12 cellular contexts compared by ENCODE assay signal in the genomic region with DNA sequence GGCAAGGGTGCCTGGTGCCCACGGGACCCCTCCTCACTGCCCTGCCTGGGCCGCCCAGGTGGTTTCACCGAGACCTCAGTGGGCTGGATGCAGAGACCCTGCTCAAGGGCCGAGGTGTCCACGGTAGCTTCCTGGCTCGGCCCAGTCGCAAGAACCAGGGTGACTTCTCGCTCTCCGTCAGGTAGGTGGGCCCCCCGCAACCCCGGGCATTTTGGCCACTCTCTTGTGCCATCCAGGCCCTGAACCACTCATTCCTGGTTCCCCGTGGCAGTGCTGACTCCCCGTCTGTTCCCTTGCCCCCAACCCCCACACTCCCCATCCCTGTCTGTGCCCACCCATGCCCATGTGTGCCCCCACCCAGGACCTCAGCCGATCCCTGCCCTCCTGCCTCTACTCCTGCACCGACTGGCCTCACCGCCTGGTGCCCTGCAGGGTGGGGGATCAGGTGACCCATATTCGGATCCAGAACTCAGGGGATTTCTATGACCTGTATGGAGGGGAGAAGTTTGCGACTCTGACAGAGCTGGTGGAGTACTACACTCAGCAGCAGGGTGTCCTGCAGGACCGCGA. TPM values are rescaled to one million over a fixed set of nuclear protein-coding genes. Genes with fewer than 3 reads are reported as not detected.
DNase-seq lines count a peak whose midpoint lies in the region; ATAC-seq and TF ChIP-seq lines count a peak whose summit lies in the region.
"Had no signal": no experiment of that assay in that cellular context is flagged by ENCODE, and none has a peak within 500 bp of the region (broad histone marks: within the 10 kb centered on the region; RNA-seq: fewer than 3 reads in every experiment).

No MANE protein-coding gene starts in this region.

- peaks cover 55% of the 10 kb centered on the region for H3K36me3 Mint-ChIP-seq in activated CD8-positive, alpha-beta T cell treated with anti-CD3 and anti-CD28 coated beads, Interleukin-2, amount 10 ng/mL, durations not matched to agents 7 days and 5 days (ENCODE audit: low read depth)
- H3K36me3 Mint-ChIP-seq in immature natural killer cell (peaks cover 5 to 23% (median 14%) of the 10 kb centered on the region in 3 donors), Calu3 (ENCODE audit: insufficient read depth, unreplicated experiment) (peaks cover 31% of the 10 kb centered on the region)
- peaks cover 50% of the 10 kb centered on the region for H3K36me3 Mint-ChIP-seq in stimulated activated naive CD8-positive, alpha-beta T cell treated with anti-CD3 and anti-CD28 coated beads, Interleukin-15, Interleukin-2, amounts not matched to agents 100 ng/mL and 50 ng/mL, for 24 hours (ENCODE audit: low read depth)

- no peaks in the 10 kb centered on the region for H4K20me1 ChIP-seq in SK-N-SH (ENCODE audit: insufficient read depth)

- H2AFZ ChIP-seq in SK-N-SH (ENCODE audit: low read depth), result no peak overlapping the region
- H2AFZ ChIP-seq: parathyroid adenoma had no signal

- H3K4me3 ChIP-seq in SK-N-SH (ENCODE audit: low read depth in 2 of 2, low read length in 1 of 2), result no peak overlapping the region

- BruUV-seq in Calu3 (replicated peaks; lab: Mats Ljungman, UMichigan), result no TSS peak

- CTCF ChIA-PET in SK-N-SH (lab: Yijun Ruan, JAX), result interaction anchor here (0.8 to 1.9 kb wide), 4 partner anchors 11 to 160 kb away, joined by 3 to 7 read pairs (median 6); no protein-coding TSS in a partner anchor
- CTCF ChIA-PET in activated CD8-positive, alpha-beta T cell treated with anti-CD3 and anti-CD28 coated beads, Interleukin-2, amount 10 ng/mL, durations not matched to agents 7 days and 5 days (lab: Charles Lee), result interaction anchor here (1.0 to 18.6 kb wide), 9 partner anchors 8 to 238 kb away, joined by 3 to 742 read pairs (median 9); a partner anchor contains a TSS
- CTCF ChIA-PET in Calu3 (lab: Charles Lee), result interaction anchor here (0.7 to 1.7 kb wide), 2 partner anchors 10 to 511 kb away, joined by 4 to 5 read pairs; no protein-coding TSS in a partner anchor

- H3K4me1 ChIP-seq in SK-N-SH (ENCODE audit: control insufficient read depth in 1 of 2, insufficient read depth in 2 of 2, low read depth in 1 of 2, low read length in 1 of 2), result no peaks in the 10 kb centered on the region

- no peak overlapping the region for H3K27ac ChIP-seq in SK-N-SH (ENCODE audit: low read depth in 2 of 2, low read length in 1 of 2)
- H3K27ac ChIP-seq: 22Rv1, parathyroid adenoma had no signal

- H3K27me3 Mint-ChIP-seq in activated CD8-positive, alpha-beta T cell treated with anti-CD3 and anti-CD28 coated beads, Interleukin-2, amount 10 ng/mL, durations not matched to agents 7 days and 5 days (ENCODE audit: low read depth), result no peaks in the 10 kb centered on the region
- peaks cover 19 to 40% (median 37%) of the 10 kb centered on the region in 3 donors for H3K27me3 Mint-ChIP-seq in immature natural killer cell (ENCODE audit: low read depth in 3 of 3)
- no peaks in the 10 kb centered on the region for H3K27me3 Mint-ChIP-seq in stimulated activated naive CD8-positive, alpha-beta T cell treated with anti-CD3 and anti-CD28 coated beads, Interleukin-15, Interleukin-2, amounts not matched to agents 100 ng/mL and 50 ng/mL, for 24 hours
- H3K27me3 Mint-ChIP-seq in Calu3 (ENCODE audit: unreplicated experiment), result no peaks in the 10 kb centered on the region

- POLR2A ChIA-PET in SK-N-SH (lab: Yijun Ruan, JAX), result no interaction called here
- POLR2A ChIA-PET in activated CD8-positive, alpha-beta T cell treated with anti-CD3 and anti-CD28 coated beads, Interleukin-2, amount 10 ng/mL, durations not matched to agents 7 days and 5 days (lab: Charles Lee), result interaction anchor here (0.6 to 20.8 kb wide), 11 partner anchors 6 to 984 kb away, joined by 3 to 1099 read pairs (median 4); a partner anchor contains a TSS

- intact Hi-C loops in Calu3 (cut with micrococcal nuclease; ENCODE audit: unreplicated experiment), result no loop called here

- peak; percentile 18 for DNase-seq in SK-N-SH
- peak; percentile 43 for DNase-seq in activated CD8-positive, alpha-beta T cell treated with anti-CD3 and anti-CD28 coated beads, Interleukin-2, amount 10 ng/mL, durations not matched to agents 7 days and 5 days
- peak in 1 of 3 donors; percentile 24 for DNase-seq in immature natural killer cell
- DNase-seq in Calu3, result no peak
- DNase-seq: NCI-H226 had no signal

- 84% methylated on average over 12 of the region's 20 CpGs for WGBS in SK-N-SH (ENCODE audit: low lambda C conversion rate)

- no peaks in the 10 kb centered on the region for H3K27me3 ChIP-seq in SK-N-SH (ENCODE audit: insufficient read depth)

- H3K9me3 ChIP-seq in SK-N-SH, result no peaks in the 10 kb centered on the region

- no peaks in the 10 kb centered on the region for H3K79me2 ChIP-seq in SK-N-SH (ENCODE audit: insufficient read depth)
- H3K79me2 ChIP-seq: parathyroid adenoma had no signal

- H3K9ac ChIP-seq in SK-N-SH, result no peak overlapping the region
- H3K9ac ChIP-seq: parathyroid adenoma had no signal

- TF ChIP-seq RAD21 in SK-N-SH (IDR thresholded peaks at IDR 0.05; ENCODE audit: low read length), result no peak

- no peaks in the 10 kb centered on the region for H3K9me3 Mint-ChIP-seq in activated CD8-positive, alpha-beta T cell treated with anti-CD3 and anti-CD28 coated beads, Interleukin-2, amount 10 ng/mL, durations not matched to agents 7 days and 5 days (ENCODE audit: insufficient read depth)
- no peaks in the 10 kb centered on the region for H3K9me3 Mint-ChIP-seq in immature natural killer cell
- no peaks in the 10 kb centered on the region for H3K9me3 Mint-ChIP-seq in stimulated activated naive CD8-positive, alpha-beta T cell treated with anti-CD3 and anti-CD28 coated beads, Interleukin-15, Interleukin-2, amounts not matched to agents 100 ng/mL and 50 ng/mL, for 24 hours
- H3K9me3 Mint-ChIP-seq in Calu3 (ENCODE audit: low read depth, unreplicated experiment), result no peaks in the 10 kb centered on the region
- H3K9me3 Mint-ChIP-seq: brain had no signal

- H3K9me2 ChIP-seq in SK-N-SH, result no peaks in the 10 kb centered on the region

- TF ChIP-seq EP300 in SK-N-SH (IDR thresholded peaks at IDR 0.05; ENCODE audit: borderline replicate concordance in 1 of 2, low read depth in 1 of 2, low read length in 1 of 2), result no peak

- H3K4me1 Mint-ChIP-seq in activated CD8-positive, alpha-beta T cell treated with anti-CD3 and anti-CD28 coated beads, Interleukin-2, amount 10 ng/mL, durations not matched to agents 7 days and 5 days (ENCODE audit: low read depth), result peaks cover 68% of the 10 kb centered on the region
- H3K4me1 Mint-ChIP-seq in immature natural killer cell (peaks cover 90% of the 10 kb centered on the region in 2 donors), Calu3 (ENCODE audit: low read depth, unreplicated experiment) (peaks cover 20% of the 10 kb centered on the region)
- H3K4me1 Mint-ChIP-seq in stimulated activated naive CD8-positive, alpha-beta T cell treated with anti-CD3 and anti-CD28 coated beads, Interleukin-15, Interleukin-2, amounts not matched to agents 100 ng/mL and 50 ng/mL, for 24 hours (ENCODE audit: low read depth), result peaks cover 81% of the 10 kb centered on the region

- H3K27ac Mint-ChIP-seq in activated CD8-positive, alpha-beta T cell treated with anti-CD3 and anti-CD28 coated beads, Interleukin-2, amount 10 ng/mL, durations not matched to agents 7 days and 5 days, result peak overlapping the region; percentile 98
- H3K27ac Mint-ChIP-seq in immature natural killer cell (peak overlapping the region; percentile 95 to 100 (median 98)), Calu3 (ENCODE audit: unreplicated experiment) (no peak overlapping the region)
- peak overlapping the region; percentile 99 for H3K27ac Mint-ChIP-seq in stimulated activated naive CD8-positive, alpha-beta T cell treated with anti-CD3 and anti-CD28 coated beads, Interleukin-15, Interleukin-2, amounts not matched to agents 100 ng/mL and 50 ng/mL, for 24 hours

- no peak overlapping the region for H3K4me2 ChIP-seq in SK-N-SH

- H3F3A ChIP-seq in SK-N-SH (replicated peaks; ENCODE audit: insufficient read depth), result no peaks in the 10 kb centered on the region

- TF ChIP-seq CTCF in SK-N-SH (IDR thresholded peaks at IDR 0.05) (no peak), Calu3 (IDR thresholded peaks at IDR 0.05; ENCODE audit: unreplicated experiment) (no peak)

- ATAC-seq in SK-N-SH treated with all-trans-retinoic acid at 6 μM for 48 hours, result no peak
- ATAC-seq in activated CD8-positive, alpha-beta T cell treated with anti-CD3 and anti-CD28 coated beads, Interleukin-2, amount 10 ng/mL, durations not matched to agents 7 days and 5 days, result peak; percentile 3
- ATAC-seq in HG02642 (IDR thresholded peaks at IDR 0.05; ENCODE audit: poor library complexity, unreplicated experiment), result no peak
- ATAC-seq in GM21526 (IDR thresholded peaks at IDR 0.05; ENCODE audit: low FRiP score, unreplicated experiment), result no peak

- H3K36me3 ChIP-seq in SK-N-SH (replicated peaks in 1 of 2; ENCODE audit: control insufficient read depth in 1 of 2, insufficient read depth in 2 of 2, low read length in 1 of 2), result peaks cover 0 to 3% of the 10 kb centered on the region in 2 experiments

- peak overlapping the region; percentile 99 for H3K4me3 Mint-ChIP-seq in activated CD8-positive, alpha-beta T cell treated with anti-CD3 and anti-CD28 coated beads, Interleukin-2, amount 10 ng/mL, durations not matched to agents 7 days and 5 days
- H3K4me3 Mint-ChIP-seq in immature natural killer cell, result peak overlapping the region; percentile 94 to 99 (median 97)
- peak overlapping the region; percentile 98 for H3K4me3 Mint-ChIP-seq in stimulated activated naive CD8-positive, alpha-beta T cell treated with anti-CD3 and anti-CD28 coated beads, Interleukin-15, Interleukin-2, amounts not matched to agents 100 ng/mL and 50 ng/mL, for 24 hours
- no peak overlapping the region for H3K4me3 Mint-ChIP-seq in Calu3 (ENCODE audit: low read depth, unreplicated experiment)
- H3K4me3 Mint-ChIP-seq: brain had no signal

RNA-seq across cellular contexts. Expression of a gene that starts 0.5 kb away (rescaled TPM):
- polyA plus RNA-seq in SK-N-SH (2012; rRNA removed), result 0.12 and 0.18 TPM in 2 replicates
- 0.09 TPM in 1 of 2 replicates, not detected in the other for polyA plus RNA-seq in SK-N-SH (2012; cell fraction: cytosol; rRNA removed)
- polyA plus RNA-seq in SK-N-SH (2012; cell fraction: nucleus; rRNA removed), result 0.43 and 0.96 TPM in 2 replicates
- total RNA-seq in activated CD8-positive, alpha-beta T cell treated with anti-CD3 and anti-CD28 coated beads, Interleukin-2, amount 10 ng/mL, durations not matched to agents 7 days and 5 days, result 100 to 1,000 TPM; 354 to 397 TPM
- polyA plus RNA-seq in immature natural killer cell, result 100 to 1,000 TPM; 231 to 513 (median 294) TPM
- 42.4 and 46.3 TPM in 2 replicates for total RNA-seq in Calu3 (2022)

RNA-seq across cellular contexts. Expression of a gene that starts 7.8 kb away (rescaled TPM):
- polyA plus RNA-seq in SK-N-SH (2012; rRNA removed) (560 and 659 TPM in 2 replicates), immature natural killer cell (100 to 1,000 TPM in 2 of 3 donors, 10 to 100 TPM in 1; 83.7 to 315 (median 170) TPM)
- 378 and 573 TPM in 2 replicates for polyA plus RNA-seq in SK-N-SH (2012; cell fraction: cytosol; rRNA removed)
- polyA plus RNA-seq in SK-N-SH (2012; cell fraction: nucleus; rRNA removed), result 265 and 491 TPM in 2 replicates
- total RNA-seq in activated CD8-positive, alpha-beta T cell treated with anti-CD3 and anti-CD28 coated beads, Interleukin-2, amount 10 ng/mL, durations not matched to agents 7 days and 5 days, result 100 to 1,000 TPM; 184 to 185 TPM
- total RNA-seq in Calu3 (2022), result 96.7 and 103 TPM in 2 replicates

RNA-seq across cellular contexts. Expression of a gene that starts 8.0 kb away (rescaled TPM):
- polyA plus RNA-seq in SK-N-SH (2012; rRNA removed), result not detected in 2 replicates
- polyA plus RNA-seq in SK-N-SH (2012; cell fraction: cytosol; rRNA removed), result not detected in 2 replicates
- not detected in 2 replicates for polyA plus RNA-seq in SK-N-SH (2012; cell fraction: nucleus; rRNA removed)
- not detected for total RNA-seq in activated CD8-positive, alpha-beta T cell treated with anti-CD3 and anti-CD28 coated beads, Interleukin-2, amount 10 ng/mL, durations not matched to agents 7 days and 5 days
- polyA plus RNA-seq in immature natural killer cell, result not detected
- total RNA-seq in Calu3 (2022), result not detected in 2 replicates

RNA-seq across cellular contexts. Expression of a gene that starts 18.8 kb away (rescaled TPM):
- 386 and 447 TPM in 2 replicates for polyA plus RNA-seq in SK-N-SH (2012; rRNA removed)
- 287 and 379 TPM in 2 replicates for polyA plus RNA-seq in SK-N-SH (2012; cell fraction: cytosol; rRNA removed)
- polyA plus RNA-seq in SK-N-SH (2012; cell fraction: nucleus; rRNA removed), result 324 and 396 TPM in 2 replicates
- total RNA-seq in activated CD8-positive, alpha-beta T cell treated with anti-CD3 and anti-CD28 coated beads, Interleukin-2, amount 10 ng/mL, durations not matched to agents 7 days and 5 days, result 100 to 1,000 TPM; 226 to 236 TPM
- polyA plus RNA-seq in immature natural killer cell, result 100 to 1,000 TPM; 121 to 141 (median 136) TPM
- 182 and 195 TPM in 2 replicates for total RNA-seq in Calu3 (2022)

RNA-seq across cellular contexts. Expression of a gene that starts 19.1 kb away (rescaled TPM):
- polyA plus RNA-seq in SK-N-SH (2012; rRNA removed) (77.4 and 82.8 TPM in 2 replicates), immature natural killer cell (10 to 100 TPM; 46.2 to 83.8 (median 65.5) TPM)
- 74.4 and 76.0 TPM in 2 replicates for polyA plus RNA-seq in SK-N-SH (2012; cell fraction: cytosol; rRNA removed)
- polyA plus RNA-seq in SK-N-SH (2012; cell fraction: nucleus; rRNA removed), result 73.4 and 75.5 TPM in 2 replicates
- total RNA-seq in activated CD8-positive, alpha-beta T cell treated with anti-CD3 and anti-CD28 coated beads, Interleukin-2, amount 10 ng/mL, durations not matched to agents 7 days and 5 days, result 10 to 100 TPM; 54.9 to 58.7 TPM
- total RNA-seq in Calu3 (2022), result 73.1 and 80.5 TPM in 2 replicates
